In genomic region chr4:89000844-89001360, GRCh38 we compare ENCODE assay signal across 1 cellular context.
TF ChIP-seq lines count a peak whose summit lies in the region.

No MANE protein-coding gene starts in this region.

TF ChIP-seq in HEK293, 187 proteins besides CTCF, POLR2A, EP300 and RAD21 (continued from another document):
- TF ChIP-seq PRDM6 (tag by site-specific recombination; IDR thresholded peaks at IDR 0.05) (peak; percentile 68), ZNF148 (tag by site-specific recombination; IDR thresholded peaks at IDR 0.05; ENCODE audit: borderline replicate concordance) (no peak), FEZF1 (tag by site-specific recombination; IDR thresholded peaks at IDR 0.05) (peak; percentile 79; the same call in 1 of the 2 replicates), ZNF404 (tag by site-specific recombination; IDR thresholded peaks at IDR 0.05) (no peak), ZNF585B (tag by site-specific recombination; IDR thresholded peaks at IDR 0.05) (no peak), HOXC10 (CRISPR knock-in tag; IDR thresholded peaks at IDR 0.05) (no peak), KLF9 (tag by site-specific recombination; IDR thresholded peaks at IDR 0.05; ENCODE audit: low read depth) (no peak), ZNF747 (tag by site-specific recombination; IDR thresholded peaks at IDR 0.05) (no peak), GLI4 (tag by site-specific recombination; IDR thresholded peaks at IDR 0.05) (no peak), ZNF140 (tag by site-specific recombination; IDR thresholded peaks at IDR 0.05) (no peak), ZNF513 (tag by site-specific recombination; IDR thresholded peaks at IDR 0.05) (no peak), ZNF138 (tag by site-specific recombination; IDR thresholded peaks at IDR 0.05; ENCODE audit: borderline replicate concordance) (no peak), SP7 (tag by site-specific recombination; IDR thresholded peaks at IDR 0.05) (peak; percentile 48), ZNF529 (tag by site-specific recombination; IDR thresholded peaks at IDR 0.05; ENCODE audit: insufficient replicate concordance) (no peak)
- TF ChIP-seq, protein P1, sequence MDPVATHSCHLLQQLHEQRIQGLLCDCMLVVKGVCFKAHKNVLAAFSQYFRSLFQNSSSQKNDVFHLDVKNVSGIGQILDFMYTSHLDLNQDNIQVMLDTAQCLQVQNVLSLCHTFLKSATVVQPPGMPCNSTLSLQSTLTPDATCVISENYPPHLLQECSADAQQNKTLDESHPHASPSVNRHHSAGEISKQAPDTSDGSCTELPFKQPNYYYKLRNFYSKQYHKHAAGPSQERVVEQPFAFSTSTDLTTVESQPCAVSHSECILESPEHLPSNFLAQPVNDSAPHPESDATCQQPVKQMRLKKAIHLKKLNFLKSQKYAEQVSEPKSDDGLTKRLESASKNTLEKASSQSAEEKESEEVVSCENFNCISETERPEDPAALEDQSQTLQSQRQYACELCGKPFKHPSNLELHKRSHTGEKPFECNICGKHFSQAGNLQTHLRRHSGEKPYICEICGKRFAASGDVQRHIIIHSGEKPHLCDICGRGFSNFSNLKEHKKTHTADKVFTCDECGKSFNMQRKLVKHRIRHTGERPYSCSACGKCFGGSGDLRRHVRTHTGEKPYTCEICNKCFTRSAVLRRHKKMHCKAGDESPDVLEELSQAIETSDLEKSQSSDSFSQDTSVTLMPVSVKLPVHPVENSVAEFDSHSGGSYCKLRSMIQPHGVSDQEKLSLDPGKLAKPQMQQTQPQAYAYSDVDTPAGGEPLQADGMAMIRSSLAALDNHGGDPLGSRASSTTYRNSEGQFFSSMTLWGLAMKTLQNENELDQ (tag by site-specific recombination; IDR thresholded peaks at IDR 0.05; ENCODE audit: low read depth) = no peak
